Comparison of ENCODE assay signal across 10 cellular contexts in genomic region chr12:11885261-11886038, GRCh38.
DNase-seq lines count a peak whose midpoint lies in the region; ATAC-seq and TF ChIP-seq lines count a peak whose summit lies in the region.
"Had no signal": no experiment of that assay in that cellular context is flagged by ENCODE, and none has a peak within 500 bp of the region (broad histone marks: within the 10 kb centered on the region; RNA-seq: fewer than 3 reads in every experiment).

No MANE protein-coding gene starts in this region.

- no peaks in the 10 kb centered on the region for H3K27me3 Mint-ChIP-seq in Caco-2 (ENCODE audit: insufficient read depth, unreplicated experiment)
- H3K27me3 Mint-ChIP-seq: IgD-negative memory B cell had no signal

- TF ChIP-seq CTCF in Caco-2 (IDR thresholded peaks at IDR 0.05; ENCODE audit: insufficient read depth in 1 of 2, low read depth in 1 of 2, low read length in 1 of 2, severe bottlenecking in 1 of 2, unreplicated experiment in 1 of 2), result no peak

- DNase-seq in Caco-2, result peak; percentile 66 to 82
- DNase-seq in NCI-H2081 treated with DMSO at 0.1 percent for 48 hours (lab: John Stamatoyannopoulos, UW), result peak; percentile 81
- DNase-seq in putamen (ENCODE audit: low spot score), result no peak

- no peak overlapping the region for H3K4me3 ChIP-seq in Caco-2 (ENCODE audit: low read depth, low read length)
- no peak overlapping the region for H3K4me3 ChIP-seq in ectodermal cell (ENCODE audit: insufficient read depth, low read depth, low read length)
- H3K4me3 ChIP-seq in mucosa of stomach (ENCODE audit: low read length), result no peak overlapping the region

- H3K27ac Mint-ChIP-seq in Caco-2 (ENCODE audit: unreplicated experiment), result peak overlapping the region; percentile 67
- H3K27ac Mint-ChIP-seq: activated T-helper 2 cell treated with anti-CD3 and anti-CD28 coated beads, Interferon-gamma antibody, Interleukin-2, Interleukin-4, amounts not matched to agents 10 μg/mL and 5 μg/mL and 100 μg/mL, durations not matched to agents 14 hours and 24 hours and 36 hours; IgD-negative memory B cell had no signal

- CTCF ChIA-PET in Caco-2 (lab: Charles Lee), result interaction anchor here (1.0 kb wide), 1 partner anchor 148 kb away, joined by 6 read pairs; no protein-coding TSS in a partner anchor

- H3K36me3 ChIP-seq in Caco-2 (ENCODE audit: control insufficient read depth, insufficient read depth, low read length), result 0 out of 2 replicates have a peak, but pooled peaks cover 1% of the 10 kb centered on the region
- no peaks in the 10 kb centered on the region for H3K36me3 ChIP-seq in ectodermal cell (ENCODE audit: control insufficient read depth, insufficient read depth, low read length)
- no peaks in the 10 kb centered on the region for H3K36me3 ChIP-seq in mucosa of stomach (ENCODE audit: control insufficient read depth, insufficient read depth, low read length)

- H3K36me3 Mint-ChIP-seq in Caco-2 (ENCODE audit: insufficient read depth, unreplicated experiment), result peaks cover 4% of the 10 kb centered on the region

- H3K27me3 ChIP-seq in Caco-2 (replicated peaks; ENCODE audit: control insufficient read depth, insufficient read depth, low read length) (no peaks in the 10 kb centered on the region), ectodermal cell (ENCODE audit: control insufficient read depth, insufficient read depth, low read length, poor library complexity, severe bottlenecking) (no peaks in the 10 kb centered on the region), mucosa of stomach (ENCODE audit: control insufficient read depth, insufficient read depth, low read length) (no peaks in the 10 kb centered on the region)

- BruUV-seq in Caco-2 (replicated peaks; lab: Mats Ljungman, UMichigan), result no TSS peak

- H3K9ac ChIP-seq in mucosa of stomach (ENCODE audit: low read length), result peak overlapping the region; percentile 33

- 89% methylated on average over 8 of the region's 8 CpGs for WGBS in ectodermal cell, 2 experiments

- peaks cover 42% of the 10 kb centered on the region for H3K4me1 Mint-ChIP-seq in Caco-2 (ENCODE audit: low read depth, unreplicated experiment)

- H3K9me3 ChIP-seq in Caco-2 (no peaks in the 10 kb centered on the region), ectodermal cell (ENCODE audit: control insufficient read depth, low read length) (no peaks in the 10 kb centered on the region), mucosa of stomach (ENCODE audit: control insufficient read depth, low read length) (no peaks in the 10 kb centered on the region)

- POLR2A ChIA-PET in Caco-2 (lab: Charles Lee), result interaction anchor here (0.6 kb wide), 2 partner anchors 10 to 75 kb away, joined by 3 read pairs; no protein-coding TSS in a partner anchor

- H3K27ac ChIP-seq in ectodermal cell (ENCODE audit: insufficient read depth, low read depth, low read length, poor library complexity, severe bottlenecking), result peak overlapping the region; percentile 26

- H3K4me3 Mint-ChIP-seq in Caco-2 (ENCODE audit: unreplicated experiment), result peak overlapping the region; percentile 57
- H3K4me3 Mint-ChIP-seq: IgD-negative memory B cell had no signal

- ATAC-seq in GM21786 (IDR thresholded peaks at IDR 0.05; ENCODE audit: unreplicated experiment) (no peak), GM19351 (IDR thresholded peaks at IDR 0.05; ENCODE audit: unreplicated experiment) (no peak), HG03280 (IDR thresholded peaks at IDR 0.05; ENCODE audit: unreplicated experiment) (no peak)

- peaks cover 12% of the 10 kb centered on the region for H3K9me3 Mint-ChIP-seq in Caco-2 (ENCODE audit: unreplicated experiment)
- H3K9me3 Mint-ChIP-seq: IgD-negative memory B cell had no signal

- intact Hi-C loops in Caco-2 (cut with micrococcal nuclease; ENCODE audit: unreplicated experiment), result loop anchor here (1.0 to 10.0 kb wide), 4 partner anchors 88 to 261 kb away; no protein-coding TSS in a partner anchor

- H3K4me1 ChIP-seq in Caco-2, result peaks cover 49% of the 10 kb centered on the region
- no peaks in the 10 kb centered on the region for H3K4me1 ChIP-seq in ectodermal cell (ENCODE audit: control insufficient read depth, insufficient read depth, low read length)
- H3K4me1 ChIP-seq in mucosa of stomach (ENCODE audit: control insufficient read depth, insufficient read depth, low read length), result peaks cover 47% of the 10 kb centered on the region
